18 cellular contexts compared by ENCODE assay signal in genomic region chr2:224417361-224417729, GRCh38. TPM values are rescaled to one million over a fixed set of nuclear protein-coding genes. Genes with fewer than 3 reads are reported as not detected.
"Had no signal": no experiment of that assay in that cellular context is flagged by ENCODE, and none has a peak within 500 bp of the region (broad histone marks: within the 10 kb centered on the region; RNA-seq: fewer than 3 reads in every experiment).

No MANE protein-coding gene starts in this region.

- H3K4me1 ChIP-seq: prostate gland, sigmoid colon, stomach, testis had no signal

- H2AFZ ChIP-seq: hepatocyte had no signal

- H3K4me3 ChIP-seq: hepatocyte, prostate gland, sigmoid colon, stomach, testis had no signal

- H3K27me3 ChIP-seq: brain microvascular endothelial cell, hepatocyte, sigmoid colon, stomach, testis had no signal

- H3K4me2 ChIP-seq: hepatocyte had no signal

- H3K36me3 ChIP-seq: brain microvascular endothelial cell, prostate gland, sigmoid colon, stomach had no signal

- H3K9me3 ChIP-seq: prostate gland, sigmoid colon, stomach, testis had no signal

- FAIRE-seq: kidney had no signal

- H3K27ac ChIP-seq: brain microvascular endothelial cell, hepatocyte, prostate gland, sigmoid colon, stomach, testis had no signal

- H3K79me2 ChIP-seq: hepatocyte had no signal

- DNase-seq: activated CD4-positive, alpha-beta T cell treated with anti-CD3 and anti-CD28 coated beads, Interleukin-2, amount 10 ng/mL, durations not matched to agents 24 days and 14 days; activated CD4-positive, CD25-positive, alpha-beta regulatory T cell; activated CD8-positive, alpha-beta memory T cell treated with anti-CD3 and anti-CD28 coated beads, Interleukin-2, amount 50 U/mL, for 48 hours; activated naive CD8-positive, alpha-beta T cell treated with anti-CD3 and anti-CD28 coated beads, Interleukin-2, amount 10 ng/mL, durations not matched to agents 7 days and 5 days; brain microvascular endothelial cell; cortex of kidney; effector memory CD4-positive, alpha-beta T cell; kidney; left ventricle myocardium superior; mesenchymal stem cell; nucleus accumbens; sigmoid colon; stimulated activated CD4-positive, alpha-beta T cell treated with anti-CD3 and anti-CD28 coated beads, Interleukin-1b, Interleukin-23, amount 100 ng/mL, for 48 hours; stomach; T-helper 17 cell; testis had no signal

RNA-seq across cellular contexts. Expression of gene FAM124B, which starts 15.4 kb away (rescaled TPM):
- polyA plus RNA-seq: hepatocyte had no signal
